8 cellular contexts compared by ENCODE assay signal in the genomic region with DNA sequence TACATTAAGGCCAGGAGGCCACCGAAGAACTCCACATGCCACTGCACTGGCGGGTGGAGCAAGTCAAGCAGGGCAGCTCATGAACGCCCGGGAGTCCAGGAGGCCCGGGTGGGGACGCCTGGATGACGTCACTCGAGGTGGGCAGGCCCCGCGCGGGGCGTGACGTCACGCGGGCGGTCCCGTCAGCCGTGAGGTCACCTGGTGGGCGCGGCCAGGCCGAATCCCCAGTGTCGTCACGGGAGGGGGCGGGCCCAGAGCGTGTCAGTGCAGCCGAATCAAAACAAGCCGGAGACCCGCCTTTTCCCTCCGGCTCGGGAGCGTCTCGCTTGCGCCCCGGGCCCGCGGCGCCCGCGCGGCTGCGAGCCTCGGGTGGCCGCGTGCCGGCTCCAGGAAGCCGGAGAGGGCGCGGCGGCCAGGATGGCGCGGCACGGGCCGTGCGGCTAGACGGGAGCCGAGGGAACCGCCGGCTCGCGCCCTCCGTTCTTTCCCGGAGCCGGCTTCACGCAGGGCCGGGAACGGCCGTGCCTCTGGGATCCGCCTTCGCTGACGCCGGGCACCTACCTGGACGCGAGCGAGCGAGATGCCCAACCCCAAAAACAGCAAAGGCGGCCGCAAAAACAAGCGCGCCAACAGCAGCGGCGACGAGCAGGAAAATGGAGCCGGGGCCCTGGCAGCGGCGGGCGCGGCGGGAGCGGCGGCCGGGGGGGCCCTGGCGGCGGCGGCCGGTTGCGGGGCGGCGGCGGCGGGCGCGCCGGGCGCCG. TPM values are rescaled to one million over a fixed set of nuclear protein-coding genes. Genes with fewer than 3 reads are reported as not detected.
DNase-seq lines count a peak whose midpoint lies in the region; ATAC-seq and TF ChIP-seq lines count a peak whose summit lies in the region.

TSS of gene HECA (plus strand) at position 264 of the 761 bp plus-strand sequence. CDS start at position 581, 317 bp downstream.

- no peaks in the 10 kb centered on the region for H3K36me3 ChIP-seq in CD8-positive, alpha-beta T cell (ENCODE audit: insufficient read depth, low read length)

- H3K27me3 ChIP-seq in CD8-positive, alpha-beta T cell (ENCODE audit: insufficient read depth, low read length) = no peaks in the 10 kb centered on the region

- peak within 1 kb of the TSS; percentile 98 for H3K27ac Mint-ChIP-seq in CD8-positive, alpha-beta T cell

- H3K36me3 Mint-ChIP-seq in CD8-positive, alpha-beta T cell = peaks cover 28% of the 10 kb centered on the region

- H3K4me3 ChIP-seq in CD8-positive, alpha-beta T cell (ENCODE audit: low read depth, low read length) = peak within 1 kb of the TSS; percentile 84

- no peaks in the 10 kb centered on the region for H3K9me3 Mint-ChIP-seq in CD8-positive, alpha-beta T cell

- H3K4me1 ChIP-seq in CD8-positive, alpha-beta T cell (ENCODE audit: insufficient read depth, low read length) = peaks cover 55% of the 10 kb centered on the region

- DNase-seq in CD8-positive, alpha-beta T cell = peak; percentile 98 to 100 (median 99)
- DNase-seq in GM20000 (ENCODE audit: low spot score) (peak; percentile 94), HS-5 (ENCODE audit: low read depth) (peak; percentile 67), NOMO-1 (lab: John Stamatoyannopoulos, UW; ENCODE audit: unreplicated experiment in 2 of 2) (peak; percentile 87 to 94), lung microvascular endothelial cell (ENCODE audit: low read depth in 2 of 2) (peak; percentile 97 to 98)
- peak; percentile 99 for DNase-seq in effector CD8-positive, alpha-beta T cell (lab: John Stamatoyannopoulos, UW)
- peak; percentile 99 for DNase-seq in stimulated activated CD4-positive, alpha-beta T cell treated with anti-CD3 and anti-CD28 coated beads, TNF-alpha, amount 100 ng/mL, for 4 hours (ENCODE audit: low read depth in 3 of 3)

- no peaks in the 10 kb centered on the region for H3K27me3 Mint-ChIP-seq in CD8-positive, alpha-beta T cell (ENCODE audit: low read depth)

- peak; percentile 81 for ATAC-seq in CD8-positive, alpha-beta T cell

- intact Hi-C loops in CD8-positive, alpha-beta T cell (cut with DNase I, micrococcal nuclease) = loop anchor here (1.0 to 10.0 kb wide), 7 partner anchors 22 to 730 kb away; partner anchors contain the start of genes CCDC28A (in 2 of the 2), CITED2 (in 2 of the 2), HEBP2 (in 1 of the 2) and REPS1 (in 1 of the 2)

- no peaks in the 10 kb centered on the region for H3K9me3 ChIP-seq in CD8-positive, alpha-beta T cell (ENCODE audit: low read length)

- H3K4me3 Mint-ChIP-seq in CD8-positive, alpha-beta T cell = peak within 1 kb of the TSS; percentile 91

- TF ChIP-seq CTCF in CD8-positive, alpha-beta T cell (IDR thresholded peaks at IDR 0.05) = no peak
- no peak for TF ChIP-seq CTCF in GM20000 (IDR thresholded peaks at IDR 0.05; ENCODE audit: extremely low read depth, missing control alignments)

- H3K27ac ChIP-seq in CD8-positive, alpha-beta T cell (ENCODE audit: low read depth, low read length) = peak within 1 kb of the TSS; percentile 96

- POLR2A ChIA-PET in CD8-positive, alpha-beta T cell (lab: Charles Lee) = interaction anchor here (0.7 to 2.1 kb wide), 12 partner anchors 10 to 240 kb away, joined by 3 to 19 read pairs (median 6); partner anchors contain the start of gene CITED2
- POLR2A ChIA-PET in activated CD8-positive, alpha-beta memory T cell treated with anti-CD3 and anti-CD28 coated beads for 36 hours (lab: Charles Lee) = interaction anchor here (0.7 to 1.1 kb wide), 3 partner anchors 11 to 239 kb away, joined by 3 to 6 read pairs (median 3); partner anchors contain the start of gene CITED2

- CTCF ChIA-PET in CD8-positive, alpha-beta T cell (lab: Charles Lee) = interaction anchor here (1.4 to 3.3 kb wide), 2 partner anchors 10 to 111 kb away, joined by 3 to 21 read pairs; no protein-coding TSS in a partner anchor
- CTCF ChIA-PET in activated CD8-positive, alpha-beta memory T cell treated with anti-CD3 and anti-CD28 coated beads for 36 hours (lab: Charles Lee) = interaction anchor here (1.6 to 1.7 kb wide), 3 partner anchors 10 to 20 kb away, joined by 4 to 5 read pairs (median 4); no protein-coding TSS in a partner anchor

- peaks cover 67% of the 10 kb centered on the region for H3K4me1 Mint-ChIP-seq in CD8-positive, alpha-beta T cell (ENCODE audit: low read depth)

RNA-seq across cellular contexts. Expression of gene HECA, which starts in this region (rescaled TPM):
- 100 to 1,000 TPM; 231 to 234 TPM for total RNA-seq in CD8-positive, alpha-beta T cell
- total RNA-seq in activated CD8-positive, alpha-beta memory T cell treated with anti-CD3 and anti-CD28 coated beads for 36 hours = 10 to 100 TPM; 59.2 to 60.4 TPM
- 22.9 and 34.5 TPM in 2 replicates for total RNA-seq in lung microvascular endothelial cell

Comparison
In these comparisons a context has a peak if more than half of its experiments do, and no peak if none do; other contexts are left out.
1. Peak in every context shown above with its lines: DNase-seq, ATAC-seq, H3K4me3 ChIP-seq and H3K27ac ChIP-seq.